ENCODE assay signal across 12 cellular contexts in the genomic region with DNA sequence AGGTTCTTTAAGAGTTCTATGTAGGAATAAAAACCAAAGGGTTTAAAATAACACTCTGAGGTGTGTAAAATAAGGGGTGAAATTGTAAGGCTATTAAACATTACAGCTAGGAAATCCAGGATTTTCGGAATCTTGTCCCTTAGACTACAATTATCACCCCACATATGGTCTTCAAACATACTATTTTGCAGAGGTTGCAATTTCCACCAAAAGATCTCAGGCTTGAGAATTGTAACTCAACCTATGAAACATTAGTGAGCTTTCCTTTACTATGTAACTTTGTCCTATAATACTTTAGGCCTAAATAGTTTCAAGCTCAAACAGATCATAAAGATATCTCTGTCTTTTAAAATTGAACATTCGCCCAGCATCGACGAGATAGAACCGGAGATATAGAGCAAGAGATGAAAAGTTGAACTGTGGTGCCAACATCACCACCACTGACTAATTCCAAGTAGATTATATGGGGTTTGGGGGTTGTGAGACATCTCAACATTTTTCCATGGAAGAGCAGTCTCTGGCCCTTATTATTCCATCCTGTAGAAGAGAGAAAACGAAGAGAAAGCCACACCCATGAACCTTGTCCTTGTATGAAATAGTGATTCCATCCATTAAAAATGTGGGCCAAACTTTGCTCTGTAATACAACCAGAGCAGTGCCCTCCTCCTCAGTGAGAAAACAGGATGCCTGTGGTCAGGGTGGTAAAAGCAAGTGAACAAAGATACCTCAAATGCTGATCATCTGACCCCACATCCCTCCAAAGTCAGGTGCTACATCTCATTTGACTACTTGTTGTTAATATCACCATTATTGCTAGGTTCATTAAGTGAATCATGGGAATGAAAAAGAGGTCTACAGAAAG.
A peak's percentile ranks its signal among the peaks of the same experiment; 100 is the strongest.
DNase-seq lines count a peak whose midpoint lies in the region; ATAC-seq and TF ChIP-seq lines count a peak whose summit lies in the region.
"Had no signal": no experiment of that assay in that cellular context is flagged by ENCODE, and none has a peak within 500 bp of the region (broad histone marks: within the 10 kb centered on the region; RNA-seq: fewer than 3 reads in every experiment).

No MANE protein-coding gene starts in this region.

- no peaks in the 10 kb centered on the region for H3K9me3 Mint-ChIP-seq in activated T-helper 17 cell treated with anti-CD3 and anti-CD28 coated beads, Interleukin-2, amount 50 U/mL, for 72 hours
- H3K9me3 Mint-ChIP-seq: nephron progenitor cell had no signal

- no peak overlapping the region for H3K4me3 ChIP-seq in mucosa of descending colon
- H3K4me3 ChIP-seq: suprapubic skin had no signal

- no peaks in the 10 kb centered on the region for H3K27me3 Mint-ChIP-seq in activated T-helper 17 cell treated with anti-CD3 and anti-CD28 coated beads, Interleukin-2, amount 50 U/mL, for 72 hours

- H3K4me1 Mint-ChIP-seq in activated T-helper 17 cell treated with anti-CD3 and anti-CD28 coated beads, Interleukin-2, amount 50 U/mL, for 72 hours = peaks cover 25% of the 10 kb centered on the region
- H3K4me1 Mint-ChIP-seq: nephron progenitor cell had no signal

- DNase-seq in Caki2 (ENCODE audit: low read depth) (peak; percentile 5), HK-2 (ENCODE audit: unreplicated experiment) (peak; percentile 14), mucosa of descending colon (peak in 1 of 3 donors; percentile 14), G401 (ENCODE audit: low spot score) (no peak), COLO668 (lab: John Stamatoyannopoulos, UW; ENCODE audit: unreplicated experiment) (no peak)
- DNase-seq: NCI-H2081, nephron progenitor cell, right cardiac atrium had no signal

- H3K36me3 ChIP-seq in mucosa of descending colon (ENCODE audit: low read depth) = no peaks in the 10 kb centered on the region
- H3K36me3 ChIP-seq: suprapubic skin had no signal

- peaks cover 3% of the 10 kb centered on the region for H3K9me3 ChIP-seq in mucosa of descending colon
- H3K9me3 ChIP-seq: suprapubic skin had no signal

- H3K4me1 ChIP-seq in mucosa of descending colon (ENCODE audit: low read depth) = no peaks in the 10 kb centered on the region
- H3K4me1 ChIP-seq: suprapubic skin had no signal

- peak; percentile 85 for ATAC-seq in activated T-helper 17 cell treated with anti-CD3 and anti-CD28 coated beads, Interleukin-2, amount 50 U/mL, for 72 hours (replicated peaks)
- peak; percentile 63 for ATAC-seq in mucosa of descending colon
- ATAC-seq in GM19324 (IDR thresholded peaks at IDR 0.05; ENCODE audit: low FRiP score, unreplicated experiment) = no peak
- ATAC-seq: right cardiac atrium, SK-N-SH treated with all-trans-retinoic acid at 6 μM for 48 hours had no signal

- intact Hi-C loops in mucosa of descending colon (cut with DNase I, micrococcal nuclease) = no loop called here

- in situ Hi-C loops in Caki2 (cut with HindIII; ENCODE audit: low pct_unique_long_range_greater_than_20kb, low sequenced_read_pairs) (no loop called here), G401 (cut with HindIII; ENCODE audit: low sequenced_read_pairs) (no loop called here)

- H3K4me3 Mint-ChIP-seq in activated T-helper 17 cell treated with anti-CD3 and anti-CD28 coated beads, Interleukin-2, amount 50 U/mL, for 72 hours = peak overlapping the region; percentile 59
- H3K4me3 Mint-ChIP-seq: nephron progenitor cell had no signal

- TF ChIP-seq CTCF in mucosa of descending colon (IDR thresholded peaks at IDR 0.05) = no peak

- H3K36me3 Mint-ChIP-seq in activated T-helper 17 cell treated with anti-CD3 and anti-CD28 coated beads, Interleukin-2, amount 50 U/mL, for 72 hours (ENCODE audit: low read depth) = no peaks in the 10 kb centered on the region

- H3K27ac Mint-ChIP-seq in activated T-helper 17 cell treated with anti-CD3 and anti-CD28 coated beads, Interleukin-2, amount 50 U/mL, for 72 hours = peak overlapping the region; percentile 31
- H3K27ac Mint-ChIP-seq: nephron progenitor cell had no signal

Comparison
In these comparisons a context has a peak if more than half of its experiments do, and no peak if none do; other contexts are left out.
1. DNase-seq: peak in Caki2 (single experiment) and HK-2 (single experiment); none in G401 (single experiment) and COLO668 (single experiment).